2 cellular contexts compared by ENCODE assay signal in genomic region chr4:156962551-156962974, GRCh38.
TF ChIP-seq lines count a peak whose summit lies in the region.

No MANE protein-coding gene starts in this region.

TF ChIP-seq in IMR-90, 13 proteins besides CTCF, POLR2A, EP300 and RAD21:
- TF ChIP-seq ELK1 (IDR thresholded peaks at IDR 0.05; ENCODE audit: borderline replicate concordance, low read depth, low read length) (no peak), NFE2L2 (IDR thresholded peaks at IDR 0.05; ENCODE audit: low read depth, low read length) (no peak), USF2 (IDR thresholded peaks at IDR 0.05; ENCODE audit: low read depth, low read length) (peak; percentile 80; the same call in 1 of the 2 replicates), MXI1 (IDR thresholded peaks at IDR 0.05; ENCODE audit: borderline replicate concordance, low read depth, low read length) (peak; percentile 84; the same call in 1 of the 2 replicates), FOS (IDR thresholded peaks at IDR 0.05; ENCODE audit: low read depth, low read length) (peak; percentile 56; the same call in 1 of the 2 replicates), CEBPB (IDR thresholded peaks at IDR 0.05; ENCODE audit: low read depth, low read length) (peak; percentile 90), BHLHE40 (IDR thresholded peaks at IDR 0.05; ENCODE audit: low read depth, low read length) (peak; percentile 85)

TF ChIP-seq in HepG2, 621 proteins besides CTCF, POLR2A, EP300 and RAD21:
- TF ChIP-seq HNF4A (CRISPR knock-in tag; IDR thresholded peaks at IDR 0.05) (0 out of 2 replicates have a peak, but pooled peaks have one; percentile 25), SNAI1 (CRISPR knock-in tag; IDR thresholded peaks at IDR 0.05; ENCODE audit: borderline replicate concordance) (no peak)
